ENCODE assay signal across 8 cellular contexts in the genomic region with DNA sequence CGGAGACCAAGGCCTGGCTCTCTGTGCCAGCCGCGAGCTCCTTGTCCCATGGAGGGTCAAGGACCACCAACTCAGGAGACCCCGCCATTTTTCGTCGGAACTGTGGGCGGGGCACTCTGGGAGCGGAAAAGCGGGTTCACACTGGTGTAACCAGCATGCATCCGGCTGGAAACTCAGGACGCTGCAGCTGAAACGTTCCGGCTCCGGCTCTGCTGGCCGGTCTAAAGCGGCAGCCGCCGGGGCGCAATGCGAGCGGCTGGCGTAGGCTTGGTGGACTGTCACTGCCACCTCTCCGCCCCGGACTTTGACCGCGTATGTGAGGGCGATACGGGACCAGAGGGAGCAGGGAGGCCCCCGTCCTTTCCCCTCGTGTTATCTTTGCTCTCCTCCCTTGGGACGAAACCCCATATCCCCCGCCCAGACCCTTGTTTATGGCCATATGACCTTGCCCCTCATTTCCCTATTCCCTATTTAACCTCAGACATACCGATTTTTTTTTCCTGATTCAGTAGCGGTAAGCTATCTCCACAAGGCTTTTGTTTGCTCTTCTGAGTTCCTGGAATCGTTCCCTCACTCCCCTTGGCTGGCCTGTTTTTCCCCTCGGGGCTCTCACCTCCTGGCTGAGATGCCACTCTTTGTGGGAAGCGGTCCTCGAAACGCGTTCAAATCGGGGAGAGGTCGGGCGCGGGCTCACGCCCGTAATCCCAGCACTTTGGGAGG. TPM values are rescaled to one million over a fixed set of nuclear protein-coding genes. Genes with fewer than 3 reads are reported as not detected.
DNase-seq lines count a peak whose midpoint lies in the region; ATAC-seq and TF ChIP-seq lines count a peak whose summit lies in the region.

A gene with protein sequence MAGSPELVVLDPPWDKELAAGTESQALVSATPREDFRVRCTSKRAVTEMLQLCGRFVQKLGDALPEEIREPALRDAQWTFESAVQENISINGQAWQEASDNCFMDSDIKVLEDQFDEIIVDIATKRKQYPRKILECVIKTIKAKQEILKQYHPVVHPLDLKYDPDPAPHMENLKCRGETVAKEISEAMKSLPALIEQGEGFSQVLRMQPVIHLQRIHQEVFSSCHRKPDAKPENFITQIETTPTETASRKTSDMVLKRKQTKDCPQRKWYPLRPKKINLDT (minus strand): TSS at position 102 of the 720 bp plus-strand sequence. CDS start 14 bp downstream, at position 88.
TSS of gene TATDN3 (plus strand) at position 219 of the 720 bp plus-strand sequence. CDS start at position 247, 28 bp downstream.

- no peaks in the 10 kb centered on the region for H3K9me3 ChIP-seq in BLaER1

- peak within 1 kb of the TSS; percentile 86 for H3K4me3 ChIP-seq in BLaER1
- H3K4me3 ChIP-seq in coronary artery: peak within 1 kb of the TSS; percentile 92

- peaks cover 56% of the 10 kb centered on the region for H3K4me1 ChIP-seq in BLaER1

- intact Hi-C loops in activated CD4-positive, alpha-beta T cell treated with anti-CD3 and anti-CD28 coated beads, Interleukin-2, amount 10 ng/mL, durations not matched to agents 24 days and 14 days (cut with micrococcal nuclease): loop anchor here (1.0 kb wide), 4 partner anchors 66 to 259 kb away; partner anchors contain the start of genes ANGEL2, FLVCR1 and RPS6KC1
- intact Hi-C loops in left colon (cut with DNase I, micrococcal nuclease): no loop called here

- H3K27ac Mint-ChIP-seq in activated CD4-positive, alpha-beta T cell treated with anti-CD3 and anti-CD28 coated beads, Interleukin-2, amount 10 ng/mL, durations not matched to agents 24 days and 14 days: peak within 1 kb of the TSS; percentile 96

- ATAC-seq in GM19324 (IDR thresholded peaks at IDR 0.05; ENCODE audit: low FRiP score, unreplicated experiment) (peak; percentile 83), HG03460 (IDR thresholded peaks at IDR 0.05; ENCODE audit: unreplicated experiment) (peak; percentile 55), left colon (peak; percentile 97)

- peak within 1 kb of the TSS; percentile 94 for H3K9ac ChIP-seq in BLaER1

- H3K27me3 Mint-ChIP-seq in activated CD4-positive, alpha-beta T cell treated with anti-CD3 and anti-CD28 coated beads, Interleukin-2, amount 10 ng/mL, durations not matched to agents 24 days and 14 days: no peaks in the 10 kb centered on the region

- peak within 1 kb of the TSS; percentile 93 for H3K4me3 Mint-ChIP-seq in activated CD4-positive, alpha-beta T cell treated with anti-CD3 and anti-CD28 coated beads, Interleukin-2, amount 10 ng/mL, durations not matched to agents 24 days and 14 days

- H3K4me1 Mint-ChIP-seq in activated CD4-positive, alpha-beta T cell treated with anti-CD3 and anti-CD28 coated beads, Interleukin-2, amount 10 ng/mL, durations not matched to agents 24 days and 14 days: peaks cover 26% of the 10 kb centered on the region

- H3K36me3 ChIP-seq in BLaER1: peaks cover 22% of the 10 kb centered on the region

- TF ChIP-seq CTCF in coronary artery (IDR thresholded peaks at IDR 0.05): no peak

- peak within 1 kb of the TSS; percentile 92 for H3K4me2 ChIP-seq in BLaER1

- peak; percentile 23 for DNase-seq in NCI-H524 treated with DMSO at 0.1 percent for 48 hours (lab: John Stamatoyannopoulos, UW)
- DNase-seq in activated CD4-positive, alpha-beta T cell treated with anti-CD3 and anti-CD28 coated beads, Interleukin-2, amount 10 ng/mL, durations not matched to agents 24 days and 14 days: peak; percentile 99
- DNase-seq in coronary artery (ENCODE audit: low spot score): peak; percentile 93
- DNase-seq in left colon: peak; percentile 87 to 91
- peak; percentile 94 to 99 for DNase-seq in stimulated activated CD4-positive, alpha-beta T cell treated with anti-CD3 and anti-CD28 coated beads, Interleukin-1b, Interleukin-23, amount 100 ng/mL, for 4 hours (ENCODE audit: low read depth in 2 of 2)

- peaks cover 16% of the 10 kb centered on the region for H3K36me3 Mint-ChIP-seq in activated CD4-positive, alpha-beta T cell treated with anti-CD3 and anti-CD28 coated beads, Interleukin-2, amount 10 ng/mL, durations not matched to agents 24 days and 14 days (ENCODE audit: low read depth)

- peak within 1 kb of the TSS; percentile 92 for H3K27ac ChIP-seq in BLaER1
- peak within 1 kb of the TSS; percentile 91 to 96 for H3K27ac ChIP-seq in coronary artery

- H3K27me3 ChIP-seq in BLaER1: no peaks in the 10 kb centered on the region

- H3K9me3 Mint-ChIP-seq in activated CD4-positive, alpha-beta T cell treated with anti-CD3 and anti-CD28 coated beads, Interleukin-2, amount 10 ng/mL, durations not matched to agents 24 days and 14 days: peaks cover 5% of the 10 kb centered on the region

- peaks cover 8% of the 10 kb centered on the region; the same call in 1 of the 2 replicates for H4K20me1 ChIP-seq in BLaER1

RNA-seq across cellular contexts. Expression of the first gene that starts in this region (rescaled TPM):
- 37.3 and 40.0 TPM in 2 replicates for total RNA-seq in activated CD4-positive, alpha-beta T cell treated with anti-CD3 and anti-CD28 coated beads, Interleukin-2, amount 10 ng/mL, durations not matched to agents 24 days and 14 days
- 10 to 100 TPM; 17.9 to 21.9 TPM for total RNA-seq in left colon

RNA-seq across cellular contexts. Expression of gene TATDN3, which starts in this region (rescaled TPM):
- 15.1 and 16.2 TPM in 2 replicates for total RNA-seq in activated CD4-positive, alpha-beta T cell treated with anti-CD3 and anti-CD28 coated beads, Interleukin-2, amount 10 ng/mL, durations not matched to agents 24 days and 14 days
- total RNA-seq in left colon: 10 to 100 TPM; 10.3 to 10.4 TPM

Comparison
In these comparisons a context has a peak if more than half of its experiments do, and no peak if none do; other contexts are left out.
1. Peak in every context shown above with its lines: DNase-seq, ATAC-seq, H3K4me3 ChIP-seq and H3K27ac ChIP-seq.
2. DNase-seq: peak in every context shown above with its lines; median percentile 99 in activated CD4-positive, alpha-beta T cell treated with anti-CD3 and anti-CD28 coated beads, Interleukin-2, amount 10 ng/mL, durations not matched to agents 24 days and 14 days; 96 in stimulated activated CD4-positive, alpha-beta T cell treated with anti-CD3 and anti-CD28 coated beads, Interleukin-1b, Interleukin-23, amount 100 ng/mL, for 4 hours; 93 in coronary artery; 89 in left colon; 23 in NCI-H524 treated with DMSO at 0.1 percent for 48 hours.